1 cellular context compared by ENCODE assay signal in the genomic region with DNA sequence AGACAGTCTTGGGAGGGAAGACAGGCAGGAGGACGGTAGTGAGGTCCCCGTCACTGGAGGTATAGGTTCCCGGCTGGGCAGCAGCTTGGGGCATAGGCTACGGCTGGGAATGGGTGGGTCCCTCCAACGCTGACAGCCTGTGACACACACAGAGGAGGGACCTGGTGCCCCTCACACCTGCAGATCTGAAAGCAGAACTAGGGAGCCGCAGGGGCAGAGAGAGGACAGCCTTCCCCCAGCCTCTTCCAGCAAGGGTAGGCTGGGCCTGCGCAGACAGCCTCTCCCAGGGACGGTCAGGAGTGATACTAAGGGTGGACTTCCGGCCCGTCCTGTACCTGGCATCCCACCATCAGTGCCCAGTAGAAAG.
TF ChIP-seq lines count a peak whose summit lies in the region.

No MANE protein-coding gene starts in this region.

TF ChIP-seq in SK-N-SH treated with all-trans-retinoic acid at 6 μM for 48 hours, 23 proteins besides CTCF, POLR2A, EP300 and RAD21 (continued from another document):
- TF ChIP-seq, protein P1, sequence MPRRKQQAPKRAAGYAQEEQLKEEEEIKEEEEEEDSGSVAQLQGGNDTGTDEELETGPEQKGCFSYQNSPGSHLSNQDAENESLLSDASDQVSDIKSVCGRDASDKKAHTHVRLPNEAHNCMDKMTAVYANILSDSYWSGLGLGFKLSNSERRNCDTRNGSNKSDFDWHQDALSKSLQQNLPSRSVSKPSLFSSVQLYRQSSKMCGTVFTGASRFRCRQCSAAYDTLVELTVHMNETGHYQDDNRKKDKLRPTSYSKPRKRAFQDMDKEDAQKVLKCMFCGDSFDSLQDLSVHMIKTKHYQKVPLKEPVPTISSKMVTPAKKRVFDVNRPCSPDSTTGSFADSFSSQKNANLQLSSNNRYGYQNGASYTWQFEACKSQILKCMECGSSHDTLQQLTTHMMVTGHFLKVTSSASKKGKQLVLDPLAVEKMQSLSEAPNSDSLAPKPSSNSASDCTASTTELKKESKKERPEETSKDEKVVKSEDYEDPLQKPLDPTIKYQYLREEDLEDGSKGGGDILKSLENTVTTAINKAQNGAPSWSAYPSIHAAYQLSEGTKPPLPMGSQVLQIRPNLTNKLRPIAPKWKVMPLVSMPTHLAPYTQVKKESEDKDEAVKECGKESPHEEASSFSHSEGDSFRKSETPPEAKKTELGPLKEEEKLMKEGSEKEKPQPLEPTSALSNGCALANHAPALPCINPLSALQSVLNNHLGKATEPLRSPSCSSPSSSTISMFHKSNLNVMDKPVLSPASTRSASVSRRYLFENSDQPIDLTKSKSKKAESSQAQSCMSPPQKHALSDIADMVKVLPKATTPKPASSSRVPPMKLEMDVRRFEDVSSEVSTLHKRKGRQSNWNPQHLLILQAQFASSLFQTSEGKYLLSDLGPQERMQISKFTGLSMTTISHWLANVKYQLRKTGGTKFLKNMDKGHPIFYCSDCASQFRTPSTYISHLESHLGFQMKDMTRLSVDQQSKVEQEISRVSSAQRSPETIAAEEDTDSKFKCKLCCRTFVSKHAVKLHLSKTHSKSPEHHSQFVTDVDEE (CRISPR knock-in tag; IDR thresholded peaks at IDR 0.05): no peak
- TF ChIP-seq ISL1 (CRISPR knock-in tag; IDR thresholded peaks at IDR 0.05) (no peak), RARB (CRISPR knock-in tag; IDR thresholded peaks at IDR 0.05) (no peak), ZFP30 (CRISPR knock-in tag; IDR thresholded peaks at IDR 0.05) (no peak), POU6F1 (CRISPR knock-in tag; IDR thresholded peaks at IDR 0.05; ENCODE audit: borderline replicate concordance, low read depth) (no peak), SNAI2 (CRISPR knock-in tag; IDR thresholded peaks at IDR 0.05) (no peak), ZC3H10 (CRISPR knock-in tag; IDR thresholded peaks at IDR 0.05) (no peak), GLIS3 (CRISPR knock-in tag; IDR thresholded peaks at IDR 0.05) (no peak), PPARA (CRISPR knock-in tag; IDR thresholded peaks at IDR 0.05; ENCODE audit: borderline replicate concordance) (no peak), ESRRG (CRISPR knock-in tag; IDR thresholded peaks at IDR 0.05) (no peak), ZNF8 (CRISPR knock-in tag; IDR thresholded peaks at IDR 0.05) (no peak)
